In genomic region chr15:100341662-100342560, GRCh38 we compare ENCODE assay signal across 8 cellular contexts. TPM values are rescaled to one million over a fixed set of nuclear protein-coding genes. Genes with fewer than 3 reads are reported as not detected.
DNase-seq lines count a peak whose midpoint lies in the region; ATAC-seq and TF ChIP-seq lines count a peak whose summit lies in the region.

TSS of gene ADAMTS17 (minus strand) at chr15:100341975. CDS start at chr15:100341899, 76 bp downstream.

- no peaks in the 10 kb centered on the region for H4K20me1 ChIP-seq in smooth muscle cell (ENCODE audit: low read depth)

- H2AFZ ChIP-seq in smooth muscle cell (ENCODE audit: low read depth), result peak within 1 kb of the TSS; percentile 89

- H3K9ac ChIP-seq in smooth muscle cell (ENCODE audit: low read depth), result no peak within 1 kb of the TSS

- peak; percentile 87 for ATAC-seq in HG02763 (IDR thresholded peaks at IDR 0.05; ENCODE audit: unreplicated experiment)

- no peak within 1 kb of the TSS for H3K27ac ChIP-seq in smooth muscle cell (ENCODE audit: low read depth)

- H3K79me2 ChIP-seq in smooth muscle cell (ENCODE audit: low read depth), result no peaks in the 10 kb centered on the region

- no peaks in the 10 kb centered on the region for H3K9me3 ChIP-seq in smooth muscle cell (replicated peaks; ENCODE audit: low read depth)

- peak within 1 kb of the TSS; percentile 99 for H3K4me2 ChIP-seq in smooth muscle cell

- H3K27me3 ChIP-seq in smooth muscle cell (ENCODE audit: low read depth), result peaks cover 19% of the 10 kb centered on the region

- peaks cover 5% of the 10 kb centered on the region for H3K4me1 ChIP-seq in smooth muscle cell (ENCODE audit: low read depth)

- H3K4me3 ChIP-seq in GM12865 (ENCODE audit: low read depth, low read length) (no peak within 1 kb of the TSS; the same call in 1 of the 2 replicates), smooth muscle cell (peak within 1 kb of the TSS; percentile 69)

- peaks cover 7% of the 10 kb centered on the region for H3F3A ChIP-seq in smooth muscle cell (ENCODE audit: low read depth)

- WGBS in smooth muscle cell (ENCODE audit: low lambda C conversion rate), result 6% methylated on average over 71 of the region's 76 CpGs

- TF ChIP-seq CTCF in GM12865 (IDR thresholded peaks at IDR 0.05; ENCODE audit: insufficient read depth, low read depth, low read length, missing control alignments) (peak; percentile 65), smooth muscle cell (IDR thresholded peaks at IDR 0.05; ENCODE audit: borderline replicate concordance, insufficient read depth, poor library complexity, severe bottlenecking) (peak; percentile 80)

- no peaks in the 10 kb centered on the region for H3K36me3 ChIP-seq in smooth muscle cell (ENCODE audit: low read depth)

- DNase-seq in GM12865 (ENCODE audit: low read depth) (peak; percentile 81), NCI-H146 treated with DMSO at 0.1 percent for 48 hours (lab: John Stamatoyannopoulos, UW; ENCODE audit: unreplicated experiment) (peak; percentile 94), inferior parietal cortex (ENCODE audit: extremely low spot score) (peak; percentile 94), smooth muscle cell (lab: John Stamatoyannopoulos, UW; ENCODE audit: unreplicated experiment) (peak; percentile 70), NCI-H510A treated with DMSO at 0.1 percent for 48 hours (lab: John Stamatoyannopoulos, UW) (no peak)
- DNase-seq in activated CD4-positive, CD25-positive, alpha-beta regulatory T cell (lab: John Stamatoyannopoulos, UW), result peak; percentile 80 to 88 (median 86)
- peak; percentile 95 for DNase-seq in central memory CD4-positive, alpha-beta T cell

RNA-seq across cellular contexts. Expression of gene ADAMTS17, which starts in this region (rescaled TPM):
- total RNA-seq in smooth muscle cell, result 0.63 and 5.7 TPM in 2 replicates
- polyA plus RNA-seq in smooth muscle cell, result 3.1 and 4.5 TPM in 2 replicates
